13 cellular contexts compared by ENCODE assay signal in the genomic region with DNA sequence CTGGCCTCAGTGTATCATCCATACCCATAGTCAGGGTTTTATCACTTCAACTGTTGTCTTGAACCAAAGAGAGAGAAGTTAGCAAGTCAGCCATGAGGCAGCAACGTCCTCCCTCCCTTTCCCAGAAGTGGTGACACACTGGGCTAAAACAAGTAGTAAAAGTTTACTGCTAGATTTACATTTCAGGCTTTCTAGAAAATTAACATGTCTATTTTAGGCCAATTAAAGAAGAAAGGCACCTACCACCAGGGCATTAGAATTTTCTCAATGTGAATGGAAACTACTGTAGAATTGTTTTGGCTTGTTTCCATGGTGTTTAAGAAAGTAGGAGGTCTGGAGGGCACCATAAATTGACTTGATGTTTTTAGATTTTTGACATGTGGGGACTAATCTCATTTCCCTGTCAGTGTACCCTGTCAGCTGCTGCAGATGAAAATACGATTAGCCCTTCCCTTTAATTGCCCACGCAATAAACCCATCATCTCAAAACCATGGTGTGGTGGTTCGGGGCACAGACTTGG.
DNase-seq lines count a peak whose midpoint lies in the region; ATAC-seq, FAIRE-seq and TF ChIP-seq lines count a peak whose summit lies in the region.
"Had no signal": no experiment of that assay in that cellular context is flagged by ENCODE, and none has a peak within 500 bp of the region (broad histone marks: within the 10 kb centered on the region; RNA-seq: fewer than 3 reads in every experiment).

No MANE protein-coding gene starts in this region.

- H4K5ac ChIP-seq in IMR-90 (ENCODE audit: low read depth, low read length): peak overlapping the region; percentile 87; the same call in 1 of the 2 replicates

- ATAC-seq in activated T-cell treated with anti-CD3 and anti-CD28 coated beads, Interleukin-2, amount 50 U/mL, for 72 hours (replicated peaks in 1 of 2): peak; percentile 22 to 46
- ATAC-seq in IMR-90 (ENCODE audit: low read depth) (no peak), K562 (no peak)
- ATAC-seq: lower lobe of right lung had no signal

- H3K27me3 Mint-ChIP-seq in activated T-cell treated with anti-CD3 and anti-CD28 coated beads, Interleukin-2, amount 50 U/mL, for 72 hours (ENCODE audit: low read depth): peaks cover 24% of the 10 kb centered on the region

- H3K27ac Mint-ChIP-seq in activated T-cell treated with anti-CD3 and anti-CD28 coated beads, Interleukin-2, amount 50 U/mL, for 72 hours: peak overlapping the region; percentile 98

- in situ Hi-C loops in IMR-90 (cut with MboI; ENCODE audit: low sequenced_read_pairs): no loop called here
- in situ Hi-C loops in K562 (cut with MboI): no loop called here

- TF ChIP-seq CTCF in IMR-90 (conservative IDR thresholded peaks at IDR 0.05; ENCODE audit: low read depth, low read length) (no peak), K562 (IDR thresholded peaks at IDR 0.05 in 2 of 3, conservative IDR thresholded peaks at IDR 0.05 in 1 of 3; ENCODE audit: insufficient read depth in 2 of 3, low read depth in 1 of 3, low read length in 3 of 3) (no peak), retinal pigment epithelial cell (conservative IDR thresholded peaks at IDR 0.05; ENCODE audit: low read depth, low read length) (no peak)

- 0 out of 4 replicates have a peak, but pooled peaks cover 0 to 4% of the 10 kb centered on the region in 2 experiments for H3K79me1 ChIP-seq in IMR-90 (ENCODE audit: low read depth in 1 of 2, low read length in 2 of 2)

- no peak for TF ChIP-seq RAD21 in IMR-90 (IDR thresholded peaks at IDR 0.05; ENCODE audit: low read length)
- no peak for TF ChIP-seq RAD21 in K562 (CRISPR knock-in tag; conservative IDR thresholded peaks at IDR 0.05 in 1 of 2, IDR thresholded peaks at IDR 0.05 in 1 of 2)

- H2AK5ac ChIP-seq in IMR-90 (ENCODE audit: low read depth, low read length): peak overlapping the region; percentile 37; the same call in 1 of the 2 replicates

- TF ChIP-seq EP300 in K562 (IDR thresholded peaks at IDR 0.05; ENCODE audit: low read length): no peak

- BruUV-seq in IMR-90 (replicated peaks; lab: Mats Ljungman, UMichigan) (no TSS peak), K562 (replicated peaks; lab: Mats Ljungman, UMichigan) (no TSS peak)

- dilution Hi-C loops in IMR-90 (cut with HindIII; ENCODE audit: low sequenced_read_pairs, unreplicated experiment): no loop called here

- no peak overlapping the region for H3K4me3 ChIP-seq in IMR-90 (ENCODE audit: insufficient read depth, low read depth, low read length)
- no peak overlapping the region for H3K4me3 ChIP-seq in K562
- no peak overlapping the region for H3K4me3 ChIP-seq in retinal pigment epithelial cell (ENCODE audit: low read length)
- H3K4me3 ChIP-seq: lower lobe of right lung had no signal

- H3K36me3 Mint-ChIP-seq in activated T-cell treated with anti-CD3 and anti-CD28 coated beads, Interleukin-2, amount 50 U/mL, for 72 hours (ENCODE audit: insufficient read depth in 2 of 2): peaks cover 0 to 4% of the 10 kb centered on the region in 2 donors

- peak overlapping the region; percentile 37; the same call in 1 of the 3 replicates for H2BK15ac ChIP-seq in IMR-90 (ENCODE audit: low read depth, low read length)

- H3K4me2 ChIP-seq in IMR-90 (ENCODE audit: low read depth, low read length) (no peak overlapping the region; the same call in 1 of the 2 replicates), K562 (ENCODE audit: insufficient read depth, low read length) (no peak overlapping the region)

- peak overlapping the region; percentile 61; the same call in 1 of the 2 replicates for H2BK20ac ChIP-seq in IMR-90 (ENCODE audit: low read depth, low read length)

- peaks cover 9% of the 10 kb centered on the region for H3K9me1 ChIP-seq in IMR-90 (ENCODE audit: insufficient read depth, low read length)
- H3K9me1 ChIP-seq in K562 (ENCODE audit: control insufficient read depth, insufficient read depth, low read length): no peaks in the 10 kb centered on the region

- H2BK120ac ChIP-seq in IMR-90 (ENCODE audit: low read depth, low read length): peak overlapping the region; percentile 60; the same call in 1 of the 2 replicates

- no peaks in the 10 kb centered on the region for H3K79me2 ChIP-seq in K562 (ENCODE audit: control insufficient read depth, insufficient read depth, low read length)

- peak overlapping the region in 1 of 2 experiments; percentile 66; a peak in 2 of 4 replicates for H4K8ac ChIP-seq in IMR-90 (ENCODE audit: low read depth in 2 of 2, low read length in 2 of 2)

- CTCF ChIA-PET in IMR-90 (lab: Yijun Ruan, JAX): no interaction called here
- CTCF ChIA-PET in K562 (lab: Yijun Ruan, JAX; ENCODE audit: low intra/inter-chr PET ratio): no interaction called here

- peak overlapping the region; percentile 29 to 77 for H3K4me3 Mint-ChIP-seq in activated T-cell treated with anti-CD3 and anti-CD28 coated beads, Interleukin-2, amount 50 U/mL, for 72 hours

- no peak overlapping the region for H3K9ac ChIP-seq in IMR-90 (ENCODE audit: low read depth, low read length)
- no peak overlapping the region for H3K9ac ChIP-seq in K562 (ENCODE audit: insufficient read depth in 1 of 2, low read depth in 2 of 2, low read length in 2 of 2)

- H3K56ac ChIP-seq in IMR-90 (ENCODE audit: extremely low read depth, insufficient read depth, low read length): no peak overlapping the region

- H2BK5ac ChIP-seq in IMR-90 (ENCODE audit: low read depth, low read length, poor library complexity, severe bottlenecking): peak overlapping the region; percentile 60

- peak overlapping the region; percentile 96; the same call in 1 of the 2 replicates for H3K18ac ChIP-seq in IMR-90 (ENCODE audit: low read depth, low read length)

- H3K27ac ChIP-seq in IMR-90 (ENCODE audit: insufficient read depth, low read length) (no peak overlapping the region), K562 (ENCODE audit: extremely low read depth, low read depth, low read length) (no peak overlapping the region)
- H3K27ac ChIP-seq: lower lobe of right lung had no signal

- POLR2A ChIA-PET in IMR-90 (lab: Charles Lee; ENCODE audit: unreplicated experiment): no interaction called here
- POLR2A ChIA-PET in K562 (lab: Yijun Ruan, JAX): no interaction called here

- FAIRE-seq in K562 (lab: Jason Lieb, UNC): no peak
- FAIRE-seq: GM18507 had no signal

- H3K4me1 ChIP-seq in IMR-90 (ENCODE audit: control insufficient read depth, insufficient read depth, low read length) (peaks cover 15% of the 10 kb centered on the region), K562 (replicated peaks in 1 of 2; ENCODE audit: control insufficient read depth in 2 of 2, insufficient read depth in 2 of 2, low read length in 2 of 2) (peaks cover 0 to 8% of the 10 kb centered on the region in 2 experiments; a peak in 2 of 5 replicates)
- H3K4me1 ChIP-seq: lower lobe of right lung had no signal

- no peak overlapping the region for H2AK9ac ChIP-seq in IMR-90 (replicated peaks; ENCODE audit: low read depth, low read length, poor library complexity)

- no peaks in the 10 kb centered on the region for H3K9me3 ChIP-seq in IMR-90 (ENCODE audit: control insufficient read depth, insufficient read depth, low read length)
- no peaks in the 10 kb centered on the region for H3K9me3 ChIP-seq in K562 (replicated peaks; ENCODE audit: control insufficient read depth, insufficient read depth, low read depth, low read length)
- H3K9me3 ChIP-seq: lower lobe of right lung had no signal

- H4K20me1 ChIP-seq in IMR-90 (ENCODE audit: insufficient read depth, low read length) (no peaks in the 10 kb centered on the region), K562 (replicated peaks; ENCODE audit: control insufficient read depth, insufficient read depth, low read length) (no peaks in the 10 kb centered on the region)

- WGBS in IMR-90 (ENCODE audit: extremely low coverage in 2 of 2, insufficient read length in 1 of 2), 2 experiments: no CpG with 5 or more reads among the region's 4 CpGs
- 0% methylated on average over 4 of the region's 4 CpGs for WGBS in K562 (ENCODE audit: insufficient coverage, low coverage, missing lambda C conversion rate)

- no peaks in the 10 kb centered on the region for H3K9me3 Mint-ChIP-seq in activated T-cell treated with anti-CD3 and anti-CD28 coated beads, Interleukin-2, amount 50 U/mL, for 72 hours

- no peak overlapping the region for H4K91ac ChIP-seq in IMR-90 (ENCODE audit: insufficient read depth, low read depth, low read length)

- peaks cover 57% of the 10 kb centered on the region for H3K4me1 Mint-ChIP-seq in activated T-cell treated with anti-CD3 and anti-CD28 coated beads, Interleukin-2, amount 50 U/mL, for 72 hours (ENCODE audit: low read depth)

- H3K36me3 ChIP-seq in IMR-90 (ENCODE audit: control insufficient read depth, insufficient read depth, low read length) (no peaks in the 10 kb centered on the region), K562 (ENCODE audit: control insufficient read depth, insufficient read depth, low read length) (no peaks in the 10 kb centered on the region)
- H3K36me3 ChIP-seq: lower lobe of right lung had no signal

- H3K27me3 ChIP-seq in IMR-90 (ENCODE audit: control insufficient read depth, insufficient read depth, low read length): no peaks in the 10 kb centered on the region
- H3K27me3 ChIP-seq in K562 (ENCODE audit: control insufficient read depth in 2 of 2, insufficient read depth in 2 of 2, low read length in 2 of 2): peaks cover 0 to 4% of the 10 kb centered on the region in 2 experiments; a peak in 1 of 5 replicates

- TF ChIP-seq POLR2A in IMR-90 (IDR thresholded peaks at IDR 0.05; ENCODE audit: low read depth, low read length): no peak
- TF ChIP-seq POLR2A in K562 (conservative IDR thresholded peaks at IDR 0.05): no peak

- peak; percentile 17 to 25 for DNase-seq in activated T-cell treated with anti-CD3 and anti-CD28 coated beads, Interleukin-2, amount 50 U/mL, for 72 hours
- DNase-seq in activated T-cell treated with anti-CD3 and anti-CD28 coated beads, Interleukin-2, amount 50 U/mL, for 48 hours: no peak
- peak; percentile 27 for DNase-seq in IMR-90
- DNase-seq in K562 (ENCODE audit: extremely low read depth in 1 of 4, low spot score in 3 of 4): peak in 1 of 4 experiments; percentile 28
- DNase-seq in retinal pigment epithelial cell (ENCODE audit: low read depth): peak; percentile 93
- DNase-seq in NCI-H2029 (lab: John Stamatoyannopoulos, UW): no peak
- no peak for DNase-seq in kidney glomerular epithelial cell (lab: John Stamatoyannopoulos, UW)
- DNase-seq in occipital lobe (lab: John Stamatoyannopoulos, UW): no peak
- DNase-seq: activated CD8-positive, alpha-beta memory T cell treated with anti-CD3 and anti-CD28 coated beads, Interleukin-2, amount 50 U/mL, for 48 hours; effector CD4-positive, alpha-beta T cell; lower lobe of right lung; NCI-H187 had no signal

- H2AFZ ChIP-seq in IMR-90 (replicated peaks; ENCODE audit: low read length, poor library complexity): no peak overlapping the region
- no peak overlapping the region for H2AFZ ChIP-seq in K562 (ENCODE audit: low read depth, low read length)

- intact Hi-C loops in IMR-90 (cut with micrococcal nuclease) (no loop called here), K562 (cut with micrococcal nuclease) (no loop called here)

- peak overlapping the region; percentile 26; the same call in 1 of the 2 replicates for H3K23ac ChIP-seq in IMR-90 (ENCODE audit: low read depth, low read length)

- H3K14ac ChIP-seq in IMR-90 (replicated peaks; ENCODE audit: low read depth, low read length): peak overlapping the region; percentile 73; the same call in 1 of the 2 replicates

- peak overlapping the region; percentile 74; the same call in 1 of the 2 replicates for H3K4ac ChIP-seq in IMR-90 (ENCODE audit: low read depth, low read length)

TF ChIP-seq in K562, 482 proteins besides CTCF, POLR2A, EP300 and RAD21 (continues in another document):
- peak; percentile 59 for TF ChIP-seq MEIS2 (IDR thresholded peaks at IDR 0.05; ENCODE audit: partially characterized antibody)

Comparison
In these comparisons a context has a peak if more than half of its experiments do, and no peak if none do; other contexts are left out.
1. DNase-seq: peak in activated T-cell treated with anti-CD3 and anti-CD28 coated beads, Interleukin-2, amount 50 U/mL, for 72 hours (2 of 2), IMR-90 (single experiment) and retinal pigment epithelial cell (single experiment); none in activated T-cell treated with anti-CD3 and anti-CD28 coated beads, Interleukin-2, amount 50 U/mL, for 48 hours (0 of 2), NCI-H2029 (single experiment), kidney glomerular epithelial cell (single experiment) and occipital lobe (single experiment).
2. ATAC-seq: peak in activated T-cell treated with anti-CD3 and anti-CD28 coated beads, Interleukin-2, amount 50 U/mL, for 72 hours (2 of 2); none in IMR-90 (single experiment) and K562 (single experiment).